In the genomic region with DNA sequence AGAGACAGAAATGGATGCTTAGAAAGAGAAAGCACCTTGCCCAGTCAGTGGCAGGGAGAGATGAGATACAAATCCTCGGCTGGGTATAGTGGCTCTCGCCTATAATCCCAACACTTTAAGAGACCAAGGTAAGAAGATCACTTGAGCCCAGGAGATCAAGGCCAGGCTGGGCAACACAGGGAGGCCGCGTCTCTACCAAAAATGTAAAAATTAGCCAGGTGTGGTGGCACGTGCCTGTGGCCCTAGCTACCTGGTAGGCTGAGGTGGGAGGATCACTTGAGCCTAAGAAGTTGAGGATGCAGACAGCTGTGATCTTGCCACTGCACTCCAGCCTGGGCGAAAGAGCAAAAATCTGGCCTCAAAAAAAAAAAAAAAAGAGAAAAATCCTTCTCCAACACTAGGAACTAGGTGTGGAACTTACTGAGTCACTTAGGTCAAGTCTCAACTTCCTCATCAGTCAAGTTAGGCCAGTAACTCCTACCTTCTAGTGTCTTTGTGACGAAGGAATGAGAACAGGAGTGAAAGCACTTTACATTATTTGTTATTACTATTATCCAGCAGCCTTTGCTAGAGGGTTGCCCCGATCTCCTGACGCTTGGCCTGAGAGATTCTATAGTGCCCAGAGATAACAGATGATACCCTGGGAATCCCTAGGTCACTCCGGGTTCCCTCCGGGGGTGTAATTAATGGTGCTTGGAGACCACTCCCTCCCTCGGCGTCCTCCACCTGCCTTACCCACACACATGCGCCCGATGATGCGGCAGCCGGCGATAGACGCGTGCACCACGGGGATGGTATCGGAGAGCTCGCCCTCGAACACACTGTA, we compare ENCODE assay signal across 9 cellular contexts. TPM values are rescaled to one million over a fixed set of nuclear protein-coding genes. Genes with fewer than 3 reads are reported as not detected.
DNase-seq lines count a peak whose midpoint lies in the region; ATAC-seq, FAIRE-seq and TF ChIP-seq lines count a peak whose summit lies in the region.
"Had no signal": no experiment of that assay in that cellular context is flagged by ENCODE, and none has a peak within 500 bp of the region (broad histone marks: within the 10 kb centered on the region; RNA-seq: fewer than 3 reads in every experiment).

No MANE protein-coding gene starts in this region.

- peaks cover 41% of the 10 kb centered on the region for H3K36me3 ChIP-seq in HUES64 (ENCODE audit: insufficient read depth, low read length)
- peaks cover 0 to 21% of the 10 kb centered on the region in 2 donors for H3K36me3 ChIP-seq in adrenal gland (replicated peaks in 1 of 2)
- peaks cover 21 to 34% of the 10 kb centered on the region in 2 experiments for H3K36me3 ChIP-seq in HepG2 (replicated peaks in 1 of 2; ENCODE audit: control insufficient read depth in 1 of 2, insufficient read depth in 2 of 2, low read length in 2 of 2)
- peaks cover 0 to 19% (median 0%) of the 10 kb centered on the region in 4 donors for H3K36me3 ChIP-seq in transverse colon

- TF ChIP-seq EP300 in HepG2 (IDR thresholded peaks at IDR 0.05; ENCODE audit: low read depth in 2 of 2, low read length in 2 of 2) (no peak), HepG2 (CRISPR knock-in tag; IDR thresholded peaks at IDR 0.05; ENCODE audit: borderline replicate concordance) (no peak), transverse colon (IDR thresholded peaks at IDR 0.05; ENCODE audit: low read depth) (no peak)

- H3K4me1 ChIP-seq in HUES64 (ENCODE audit: insufficient read depth, low read length) (peaks cover 5% of the 10 kb centered on the region; the same call in 1 of the 2 replicates), adrenal gland (replicated peaks in 1 of 2) (peaks cover 15 to 44% of the 10 kb centered on the region in 2 donors), HepG2 (ENCODE audit: insufficient read depth, low read length) (peaks cover 75% of the 10 kb centered on the region), transverse colon (peaks cover 10 to 32% (median 21%) of the 10 kb centered on the region in 4 donors)

- TF ChIP-seq POLR2A in adrenal gland (IDR thresholded peaks at IDR 0.05) (no peak), HepG2 (IDR thresholded peaks at IDR 0.05; ENCODE audit: insufficient read depth in 1 of 2, low read depth in 2 of 2, low read length in 2 of 2) (peak; percentile 16 to 24; a peak in 2 of 4 replicates), transverse colon (IDR thresholded peaks at IDR 0.05) (peak; percentile 18)

- H3K9me3 ChIP-seq in HUES64 (ENCODE audit: insufficient read depth, low read depth, low read length): no peaks in the 10 kb centered on the region
- no peaks in the 10 kb centered on the region for H3K9me3 ChIP-seq in adrenal gland (replicated peaks in 1 of 3)
- no peaks in the 10 kb centered on the region for H3K9me3 ChIP-seq in HepG2 (ENCODE audit: low read length)
- no peaks in the 10 kb centered on the region for H3K9me3 ChIP-seq in transverse colon

- intact Hi-C loops in adrenal gland (cut with DNase I): no loop called here
- intact Hi-C loops in HepG2 (cut with micrococcal nuclease; ENCODE audit: unreplicated experiment): no loop called here
- intact Hi-C loops in transverse colon (cut with DNase I; ENCODE audit: low total_unique reads): no loop called here

- 25% methylated on average over 22 of the region's 24 CpGs for WGBS in HUES64
- WGBS in adrenal gland, 4 donors: 15 to 32% (median 24%) methylated on average over 13 to 24 of the region's 24 CpGs
- WGBS in HepG2 (ENCODE audit: low lambda C conversion rate): 7% methylated on average over 24 of the region's 24 CpGs
- 14 to 25% methylated on average over 6 to 24 of the region's 24 CpGs for WGBS in transverse colon (ENCODE audit: low coverage in 1 of 2), 2 donors

- FAIRE-seq in HepG2 (lab: Jason Lieb, UNC): no peak

- POLR2A ChIA-PET in HepG2 (lab: Yijun Ruan, JAX): interaction anchor here (0.6 to 3.5 kb wide), 36 partner anchors 10 to 670 kb away, joined by 3 to 80 read pairs (median 6); partner anchors contain the start of genes ACSS2, CEP250, EDEM2 and ERGIC3

- peak overlapping the region; percentile 78 for H3K27ac ChIP-seq in HUES64 (ENCODE audit: low read depth, low read length)
- H3K27ac ChIP-seq in adrenal gland: peak overlapping the region in 3 of 5 donors; percentile 66 to 90 (median 82)
- H3K27ac ChIP-seq in HepG2 (ENCODE audit: extremely low read length, insufficient read depth, low read length): peak overlapping the region; percentile 95
- H3K27ac ChIP-seq in transverse colon: peak overlapping the region; percentile 87 to 90 (median 89)

- H3K9ac ChIP-seq in HUES64 (ENCODE audit: low read depth, low read length) (peak overlapping the region; percentile 88), HepG2 (ENCODE audit: insufficient read depth, low read depth, low read length) (peak overlapping the region; percentile 97)

- peaks cover 45% of the 10 kb centered on the region for H3K79me2 ChIP-seq in HepG2 (ENCODE audit: insufficient read depth, low read length)

- peaks cover 31% of the 10 kb centered on the region for H4K20me1 ChIP-seq in HepG2 (ENCODE audit: insufficient read depth, low read length)

- DNase-seq in adrenal gland (peak in 2 of 7 donors; percentile 35 to 42), HepG2 (ENCODE audit: low spot score) (no peak), transverse colon (no peak), globus pallidus (ENCODE audit: low spot score) (no peak), iPS-NIHi11 (ENCODE audit: low spot score) (no peak), Ammon's horn (ENCODE audit: low spot score) (no peak)

- no peak overlapping the region for H2AFZ ChIP-seq in HepG2 (ENCODE audit: low read length)

- CTCF ChIA-PET in HepG2 (lab: Yijun Ruan, JAX; ENCODE audit: low intra/inter-chr PET ratio, low total read pairs): no interaction called here

- no peak for TF ChIP-seq CTCF in adrenal gland (IDR thresholded peaks at IDR 0.05)
- TF ChIP-seq CTCF in HepG2 (CRISPR knock-in tag; IDR thresholded peaks at IDR 0.05): no peak; the same call in 1 of the 2 replicates
- TF ChIP-seq CTCF in transverse colon (IDR thresholded peaks at IDR 0.05): no peak

- BruUV-seq in HepG2 (replicated peaks; lab: Mats Ljungman, UMichigan): TSS peak; percentile 73

- peak overlapping the region; percentile 91 for H3K4me2 ChIP-seq in HepG2 (ENCODE audit: low read depth, low read length)

- no peak for TF ChIP-seq RAD21 in HepG2 (CRISPR knock-in tag; IDR thresholded peaks at IDR 0.05)

- in situ Hi-C loops in HepG2 (cut with HindIII; ENCODE audit: extremely low pct_ligation_motif_present, low pct_unique_long_range_greater_than_20kb) (no loop called here), transverse colon (cut with MboI; ENCODE audit: low pct_ligation_motif_present in 1 of 4, low pct_unique_long_range_greater_than_20kb in 1 of 4, low sequenced_read_pairs in 3 of 4) (no loop called here)

- H3K27me3 ChIP-seq in HUES64 (ENCODE audit: insufficient read depth, low read length) (no peaks in the 10 kb centered on the region), adrenal gland (no peaks in the 10 kb centered on the region), HepG2 (ENCODE audit: control insufficient read depth in 1 of 2, insufficient read depth in 2 of 2, low read length in 2 of 2) (peaks cover 0 to 2% of the 10 kb centered on the region in 2 experiments; a peak in 2 of 5 replicates), transverse colon (no peaks in the 10 kb centered on the region)

- H3K4me3 ChIP-seq in GM08714 (ENCODE audit: low read length): peak overlapping the region; percentile 69
- peak overlapping the region; percentile 91 for H3K4me3 ChIP-seq in HUES64 (ENCODE audit: low read length)
- H3K4me3 ChIP-seq in adrenal gland: peak overlapping the region; percentile 17 to 98 (median 75)
- H3K4me3 ChIP-seq in HepG2 (replicated peaks in 1 of 3; ENCODE audit: insufficient read depth in 1 of 3, low read depth in 2 of 3, low read length in 3 of 3): peak overlapping the region; percentile 80 to 98 (median 81)
- peak overlapping the region; percentile 74 to 95 (median 85) for H3K4me3 ChIP-seq in transverse colon

- no peak for ATAC-seq in HepG2

RNA-seq across cellular contexts. Expression of gene EIF6, which starts 0.9 kb away (rescaled TPM):
- 138 TPM for polyA plus RNA-seq in HUES64 (2013, experiment 1 of 2)
- polyA plus RNA-seq in HUES64 (2013, experiment 2 of 2): 113 TPM
- 100 to 1,000 TPM in 4 of 8 donors, 10 to 100 TPM in 4; 56.7 to 222 (median 108) TPM for total RNA-seq in adrenal gland
- 100 to 1,000 TPM in 2 of 3 donors, 10 to 100 TPM in 1; 85.4 to 145 (median 112) TPM for polyA plus RNA-seq in adrenal gland
- total RNA-seq in HepG2 (2016; rRNA removed; fragmentation: Illumina TruSeq; extraction: Trizol): 462 and 603 TPM in 2 replicates
- 227 and 243 TPM in 2 replicates for total RNA-seq in HepG2 (2016; cell fraction: cytosol; rRNA removed; fragmentation: Illumina TruSeq; extraction: Trizol; ENCODE audit: low read depth)
- total RNA-seq in HepG2 (2016; cell fraction: insoluble cytoplasmic fraction; rRNA removed; fragmentation: Illumina TruSeq; extraction: Trizol): 467 and 649 TPM in 2 replicates
- 251 and 271 TPM in 2 replicates for total RNA-seq in HepG2 (2016; cell fraction: membrane; rRNA removed; fragmentation: Illumina TruSeq; extraction: Trizol)
- 204 TPM in 2 replicates for total RNA-seq in HepG2 (2016; cell fraction: nucleus; rRNA removed; fragmentation: Illumina TruSeq; extraction: Trizol)
- polyA plus RNA-seq in HepG2 (2011; rRNA removed): 466 and 470 TPM in 2 replicates
- 383 and 550 TPM in 2 replicates for polyA plus RNA-seq in HepG2 (2011; cell fraction: cytosol; rRNA removed)
- polyA plus RNA-seq in HepG2 (2011; cell fraction: nucleus; rRNA removed): 838 and 950 TPM in 2 replicates
- 248 and 315 TPM in 2 replicates for polyA plus RNA-seq in HepG2 (2012)
- 237 and 250 TPM in 2 replicates for polyA plus RNA-seq in HepG2 (2016; cell fraction: cytosol; fragmentation: Illumina TruSeq; extraction: Trizol; ENCODE audit: low read depth)
- polyA plus RNA-seq in HepG2 (2016; cell fraction: insoluble cytoplasmic fraction; fragmentation: Illumina TruSeq; extraction: Trizol; ENCODE audit: low read depth): 587 and 631 TPM in 2 replicates
- 232 and 240 TPM in 2 replicates for polyA plus RNA-seq in HepG2 (2016; cell fraction: membrane; fragmentation: Illumina TruSeq; extraction: Trizol; ENCODE audit: low read depth)
- polyA plus RNA-seq in HepG2 (2016; cell fraction: nucleus; fragmentation: Illumina TruSeq; extraction: Trizol; ENCODE audit: insufficient read depth, low read depth): 358 and 379 TPM in 2 replicates
- 350 and 575 TPM in 2 replicates for polyA minus RNA-seq in HepG2 (2011; rRNA and poly(A)+ RNA removed; ENCODE audit: low replicate concordance)
- polyA minus RNA-seq in HepG2 (2011; cell fraction: cytosol; rRNA and poly(A)+ RNA removed): 144 and 146 TPM in 2 replicates
- 94.9 and 106 TPM in 2 replicates for polyA minus RNA-seq in HepG2 (2011; cell fraction: nucleus; rRNA and poly(A)+ RNA removed)
- 100 to 1,000 TPM in 2 of 4 donors, 10 to 100 TPM in 2; 54.9 to 168 (median 100) TPM for total RNA-seq in transverse colon

RNA-seq across cellular contexts. Expression of gene MMP24OS, which starts 5.7 kb away (rescaled TPM):
- 24.9 TPM for polyA plus RNA-seq in HUES64 (2013, experiment 1 of 2)
- polyA plus RNA-seq in HUES64 (2013, experiment 2 of 2): 34.9 TPM
- total RNA-seq in adrenal gland (100 to 1,000 TPM in 2 of 8 donors, 10 to 100 TPM in 6; 24.8 to 141 (median 75.7) TPM), HepG2 (2016; rRNA removed; fragmentation: Illumina TruSeq; extraction: Trizol) (3.1 and 8.5 TPM in 2 replicates), transverse colon (10 to 100 TPM; 32.4 to 81.1 (median 47.9) TPM)
- polyA plus RNA-seq in adrenal gland (100 to 1,000 TPM in 2 of 3 donors, 10 to 100 TPM in 1; 72.3 to 150 (median 144) TPM), HepG2 (2011; rRNA removed) (6.0 and 7.1 TPM in 2 replicates)
- 0.61 and 0.79 TPM in 2 replicates for total RNA-seq in HepG2 (2016; cell fraction: cytosol; rRNA removed; fragmentation: Illumina TruSeq; extraction: Trizol; ENCODE audit: low read depth)
- total RNA-seq in HepG2 (2016; cell fraction: insoluble cytoplasmic fraction; rRNA removed; fragmentation: Illumina TruSeq; extraction: Trizol): 3.4 and 8.7 TPM in 2 replicates
- 2.1 TPM in 2 replicates for total RNA-seq in HepG2 (2016; cell fraction: membrane; rRNA removed; fragmentation: Illumina TruSeq; extraction: Trizol)
- total RNA-seq in HepG2 (2016; cell fraction: nucleus; rRNA removed; fragmentation: Illumina TruSeq; extraction: Trizol): 8.9 and 10.6 TPM in 2 replicates
- polyA plus RNA-seq in HepG2 (2011; cell fraction: cytosol; rRNA removed): 2.1 and 2.8 TPM in 2 replicates
- 43.8 and 55.2 TPM in 2 replicates for polyA plus RNA-seq in HepG2 (2011; cell fraction: nucleus; rRNA removed)
- 5.9 and 6.4 TPM in 2 replicates for polyA plus RNA-seq in HepG2 (2012)
- 1.8 TPM in 2 replicates for polyA plus RNA-seq in HepG2 (2016; cell fraction: cytosol; fragmentation: Illumina TruSeq; extraction: Trizol; ENCODE audit: low read depth)
- 4.7 and 7.1 TPM in 2 replicates for polyA plus RNA-seq in HepG2 (2016; cell fraction: insoluble cytoplasmic fraction; fragmentation: Illumina TruSeq; extraction: Trizol; ENCODE audit: low read depth)
- polyA plus RNA-seq in HepG2 (2016; cell fraction: membrane; fragmentation: Illumina TruSeq; extraction: Trizol; ENCODE audit: low read depth): 2.9 and 3.2 TPM in 2 replicates
- polyA plus RNA-seq in HepG2 (2016; cell fraction: nucleus; fragmentation: Illumina TruSeq; extraction: Trizol; ENCODE audit: insufficient read depth, low read depth): 29.1 and 31.1 TPM in 2 replicates
- 18.5 and 23.2 TPM in 2 replicates for polyA minus RNA-seq in HepG2 (2011; rRNA and poly(A)+ RNA removed; ENCODE audit: low replicate concordance)
- 1.8 and 3.0 TPM in 2 replicates for polyA minus RNA-seq in HepG2 (2011; cell fraction: cytosol; rRNA and poly(A)+ RNA removed)
- polyA minus RNA-seq in HepG2 (2011; cell fraction: nucleus; rRNA and poly(A)+ RNA removed): 33.9 and 46.0 TPM in 2 replicates

RNA-seq across cellular contexts. Expression of gene FAM83C, which starts 8.6 kb away (rescaled TPM):
- not detected for polyA plus RNA-seq in HUES64 (2013, experiment 1 of 2)
- polyA plus RNA-seq in HUES64 (2013, experiment 2 of 2): not detected
- total RNA-seq in adrenal gland (not detected), HepG2 (2016; rRNA removed; fragmentation: Illumina TruSeq; extraction: Trizol) (0.07 TPM in 1 of 2 replicates, not detected in the other), transverse colon (under 1 TPM in 1 of 4 donors, not detected in 3; 0.14 TPM)
- polyA plus RNA-seq in adrenal gland (under 1 TPM in 1 of 3 donors, not detected in 2; 0.03 TPM), HepG2 (2011; rRNA removed) (0.03 and 0.04 TPM in 2 replicates)
- 0.09 TPM in 1 of 2 replicates, not detected in the other for total RNA-seq in HepG2 (2016; cell fraction: cytosol; rRNA removed; fragmentation: Illumina TruSeq; extraction: Trizol; ENCODE audit: low read depth)
- 0.06 TPM in 1 of 2 replicates, not detected in the other for total RNA-seq in HepG2 (2016; cell fraction: insoluble cytoplasmic fraction; rRNA removed; fragmentation: Illumina TruSeq; extraction: Trizol)
- 0.07 TPM in 1 of 2 replicates, not detected in the other for total RNA-seq in HepG2 (2016; cell fraction: membrane; rRNA removed; fragmentation: Illumina TruSeq; extraction: Trizol)
- total RNA-seq in HepG2 (2016; cell fraction: nucleus; rRNA removed; fragmentation: Illumina TruSeq; extraction: Trizol): not detected in 2 replicates
- 0.03 TPM in 1 of 2 replicates, not detected in the other for polyA plus RNA-seq in HepG2 (2011; cell fraction: cytosol; rRNA removed)
- 0.08 and 0.09 TPM in 2 replicates for polyA plus RNA-seq in HepG2 (2011; cell fraction: nucleus; rRNA removed)
- 0.05 and 0.16 TPM in 2 replicates for polyA plus RNA-seq in HepG2 (2012)
- 0.05 and 0.08 TPM in 2 replicates for polyA plus RNA-seq in HepG2 (2016; cell fraction: cytosol; fragmentation: Illumina TruSeq; extraction: Trizol; ENCODE audit: low read depth)
- polyA plus RNA-seq in HepG2 (2016; cell fraction: insoluble cytoplasmic fraction; fragmentation: Illumina TruSeq; extraction: Trizol; ENCODE audit: low read depth): 0.10 and 0.16 TPM in 2 replicates
- 0.05 and 0.06 TPM in 2 replicates for polyA plus RNA-seq in HepG2 (2016; cell fraction: membrane; fragmentation: Illumina TruSeq; extraction: Trizol; ENCODE audit: low read depth)
- not detected in 2 replicates for polyA plus RNA-seq in HepG2 (2016; cell fraction: nucleus; fragmentation: Illumina TruSeq; extraction: Trizol; ENCODE audit: insufficient read depth, low read depth)
- 0.04 and 0.07 TPM in 2 replicates for polyA minus RNA-seq in HepG2 (2011; rRNA and poly(A)+ RNA removed; ENCODE audit: low replicate concordance)
- not detected in 2 replicates for polyA minus RNA-seq in HepG2 (2011; cell fraction: cytosol; rRNA and poly(A)+ RNA removed)
- polyA minus RNA-seq in HepG2 (2011; cell fraction: nucleus; rRNA and poly(A)+ RNA removed): 0.13 TPM in 1 of 2 replicates, not detected in the other
- total RNA-seq: SK-MEL-5 had no signal

RNA-seq across cellular contexts. Expression of gene MMP24, which starts 57.2 kb away (rescaled TPM):
- polyA plus RNA-seq in HUES64 (2013, experiment 1 of 2): 8.1 TPM
- polyA plus RNA-seq in HUES64 (2013, experiment 2 of 2): 6.9 TPM
- 1 to 10 TPM in 6 of 8 donors, under 1 TPM in 2; 0.09 to 2.3 (median 1.3) TPM for total RNA-seq in adrenal gland
- 1 to 10 TPM; 1.0 to 1.6 (median 1.4) TPM for polyA plus RNA-seq in adrenal gland
- total RNA-seq in HepG2 (2016; rRNA removed; fragmentation: Illumina TruSeq; extraction: Trizol): 0.28 and 0.35 TPM in 2 replicates
- 0.10 and 0.18 TPM in 2 replicates for total RNA-seq in HepG2 (2016; cell fraction: cytosol; rRNA removed; fragmentation: Illumina TruSeq; extraction: Trizol; ENCODE audit: low read depth)
- 0.22 and 0.30 TPM in 2 replicates for total RNA-seq in HepG2 (2016; cell fraction: insoluble cytoplasmic fraction; rRNA removed; fragmentation: Illumina TruSeq; extraction: Trizol)
- total RNA-seq in HepG2 (2016; cell fraction: membrane; rRNA removed; fragmentation: Illumina TruSeq; extraction: Trizol): 0.31 and 0.43 TPM in 2 replicates
- total RNA-seq in HepG2 (2016; cell fraction: nucleus; rRNA removed; fragmentation: Illumina TruSeq; extraction: Trizol): 0.12 and 0.16 TPM in 2 replicates
- 0.29 and 0.43 TPM in 2 replicates for polyA plus RNA-seq in HepG2 (2011; rRNA removed)
- polyA plus RNA-seq in HepG2 (2011; cell fraction: cytosol; rRNA removed): 0.38 and 0.40 TPM in 2 replicates
- 0.56 and 0.59 TPM in 2 replicates for polyA plus RNA-seq in HepG2 (2011; cell fraction: nucleus; rRNA removed)
- 0.32 and 0.33 TPM in 2 replicates for polyA plus RNA-seq in HepG2 (2012)
- polyA plus RNA-seq in HepG2 (2016; cell fraction: cytosol; fragmentation: Illumina TruSeq; extraction: Trizol; ENCODE audit: low read depth): 0.06 and 0.07 TPM in 2 replicates
- 0.16 and 0.24 TPM in 2 replicates for polyA plus RNA-seq in HepG2 (2016; cell fraction: insoluble cytoplasmic fraction; fragmentation: Illumina TruSeq; extraction: Trizol; ENCODE audit: low read depth)
- polyA plus RNA-seq in HepG2 (2016; cell fraction: membrane; fragmentation: Illumina TruSeq; extraction: Trizol; ENCODE audit: low read depth): 0.21 and 0.23 TPM in 2 replicates
- 0.23 and 0.37 TPM in 2 replicates for polyA plus RNA-seq in HepG2 (2016; cell fraction: nucleus; fragmentation: Illumina TruSeq; extraction: Trizol; ENCODE audit: insufficient read depth, low read depth)
- 0.54 and 0.76 TPM in 2 replicates for polyA minus RNA-seq in HepG2 (2011; rRNA and poly(A)+ RNA removed; ENCODE audit: low replicate concordance)
- 0.26 TPM in 1 of 2 replicates, not detected in the other for polyA minus RNA-seq in HepG2 (2011; cell fraction: cytosol; rRNA and poly(A)+ RNA removed)
- 0.26 and 0.37 TPM in 2 replicates for polyA minus RNA-seq in HepG2 (2011; cell fraction: nucleus; rRNA and poly(A)+ RNA removed)
- 1 to 10 TPM in 1 of 4 donors, under 1 TPM in 3; 0.32 to 4.5 (median 0.61) TPM for total RNA-seq in transverse colon

Comparison
In these comparisons a context has a peak if more than half of its experiments do, and no peak if none do; other contexts are left out.
1. POLR2A ChIP-seq: peak in HepG2 (2 of 2) and transverse colon (single experiment); none in adrenal gland (0 of 2).
2. Peak in every context shown above with its lines, with median percentiles within 50 percentile points of each other: H3K4me3 ChIP-seq and H3K27ac ChIP-seq.